In genomic region chr20:3276400-3277015, GRCh38 we compare ENCODE assay signal across 8 cellular contexts. TPM values are rescaled to one million over a fixed set of nuclear protein-coding genes. Genes with fewer than 3 reads are reported as not detected.
DNase-seq lines count a peak whose midpoint lies in the region; ATAC-seq and TF ChIP-seq lines count a peak whose summit lies in the region.

No MANE protein-coding gene starts in this region.

- no peaks in the 10 kb centered on the region for H3K4me1 ChIP-seq in MM.1S (ENCODE audit: low read length)

- no peaks in the 10 kb centered on the region for H3K27me3 ChIP-seq in MM.1S (replicated peaks; ENCODE audit: insufficient read depth, low read length)

- DNase-seq in Daoy (ENCODE audit: low read depth) (peak; percentile 15), MM.1S (peak; percentile 25), lung microvascular endothelial cell (ENCODE audit: low read depth in 2 of 2) (peak; percentile 47 to 60), H4 (ENCODE audit: low spot score) (no peak), cortex of kidney (lab: John Stamatoyannopoulos, UW) (no peak)

- H3K9me3 Mint-ChIP-seq in activated T-helper 17 cell treated with anti-CD3 and anti-CD28 coated beads, Interleukin-2, amount 50 U/mL, for 72 hours = no peaks in the 10 kb centered on the region

- peak; percentile 43 for TF ChIP-seq CTCF in MM.1S (IDR thresholded peaks at IDR 0.05; ENCODE audit: low read length)

- no peak overlapping the region for H3K9ac ChIP-seq in MM.1S (ENCODE audit: low read length)

- H2AFZ ChIP-seq in MM.1S (ENCODE audit: low read length) = no peak overlapping the region

- H3K4me3 Mint-ChIP-seq in activated T-helper 17 cell treated with anti-CD3 and anti-CD28 coated beads, Interleukin-2, amount 50 U/mL, for 72 hours = no peak overlapping the region

- no peaks in the 10 kb centered on the region for H4K20me1 ChIP-seq in MM.1S (ENCODE audit: insufficient read depth, low read length)

- H3K9me3 ChIP-seq in MM.1S (replicated peaks; ENCODE audit: insufficient read depth, low read length) = no peaks in the 10 kb centered on the region

- no peak overlapping the region for H3K4me3 ChIP-seq in MM.1S (ENCODE audit: low read length)

- peaks cover 28% of the 10 kb centered on the region for H3K36me3 Mint-ChIP-seq in activated T-helper 17 cell treated with anti-CD3 and anti-CD28 coated beads, Interleukin-2, amount 50 U/mL, for 72 hours (ENCODE audit: low read depth)

- no peak overlapping the region for H3K27ac ChIP-seq in MM.1S (ENCODE audit: low read length)

- no peaks in the 10 kb centered on the region for H3K9me2 ChIP-seq in MM.1S (replicated peaks; ENCODE audit: insufficient read depth, low read length)

- H3K79me2 ChIP-seq in MM.1S (ENCODE audit: low read length) = no peaks in the 10 kb centered on the region

- no peaks in the 10 kb centered on the region for H3K4me1 Mint-ChIP-seq in activated T-helper 17 cell treated with anti-CD3 and anti-CD28 coated beads, Interleukin-2, amount 50 U/mL, for 72 hours

- H3F3A ChIP-seq in MM.1S (ENCODE audit: insufficient read depth, low read length) = no peaks in the 10 kb centered on the region

- H3K27me3 Mint-ChIP-seq in activated T-helper 17 cell treated with anti-CD3 and anti-CD28 coated beads, Interleukin-2, amount 50 U/mL, for 72 hours = no peaks in the 10 kb centered on the region

- no peak overlapping the region for H3K4me2 ChIP-seq in MM.1S (ENCODE audit: low read depth, low read length)

- ATAC-seq in activated T-helper 17 cell treated with anti-CD3 and anti-CD28 coated beads, Interleukin-2, amount 50 U/mL, for 72 hours (replicated peaks) = peak; percentile 45
- ATAC-seq in HG03432 (IDR thresholded peaks at IDR 0.05; ENCODE audit: unreplicated experiment) (no peak), HG03097 (IDR thresholded peaks at IDR 0.05; ENCODE audit: low FRiP score, unreplicated experiment) (no peak)

- no peaks in the 10 kb centered on the region for H3K36me3 ChIP-seq in MM.1S (replicated peaks; ENCODE audit: insufficient read depth, low read length)

- H3K27ac Mint-ChIP-seq in activated T-helper 17 cell treated with anti-CD3 and anti-CD28 coated beads, Interleukin-2, amount 50 U/mL, for 72 hours = no peak overlapping the region

RNA-seq across cellular contexts. Expression of gene SLC4A11, which starts 37.5 kb away (rescaled TPM):
- 0.34 and 0.57 TPM in 2 replicates for total RNA-seq in Daoy (2014; rRNA removed; shearing (Covaris generic))
- 1 to 10 TPM in 1 of 2 donors, under 1 TPM in 1; 0.26 to 2.0 TPM for total RNA-seq in activated T-helper 17 cell treated with anti-CD3 and anti-CD28 coated beads, Interleukin-2, amount 50 U/mL, for 72 hours
- 5.2 and 23.8 TPM in 2 replicates for total RNA-seq in lung microvascular endothelial cell
- 0.93 TPM in 1 of 2 replicates, not detected in the other for total RNA-seq in H4 (2014; rRNA removed; shearing (Covaris generic))

Comparison
In these comparisons a context has a peak if more than half of its experiments do, and no peak if none do; other contexts are left out.
1. DNase-seq: peak in Daoy (single experiment), MM.1S (single experiment) and lung microvascular endothelial cell (2 of 2); none in H4 (single experiment) and cortex of kidney (single experiment).